1 cellular context compared by ENCODE assay signal in the genomic region with DNA sequence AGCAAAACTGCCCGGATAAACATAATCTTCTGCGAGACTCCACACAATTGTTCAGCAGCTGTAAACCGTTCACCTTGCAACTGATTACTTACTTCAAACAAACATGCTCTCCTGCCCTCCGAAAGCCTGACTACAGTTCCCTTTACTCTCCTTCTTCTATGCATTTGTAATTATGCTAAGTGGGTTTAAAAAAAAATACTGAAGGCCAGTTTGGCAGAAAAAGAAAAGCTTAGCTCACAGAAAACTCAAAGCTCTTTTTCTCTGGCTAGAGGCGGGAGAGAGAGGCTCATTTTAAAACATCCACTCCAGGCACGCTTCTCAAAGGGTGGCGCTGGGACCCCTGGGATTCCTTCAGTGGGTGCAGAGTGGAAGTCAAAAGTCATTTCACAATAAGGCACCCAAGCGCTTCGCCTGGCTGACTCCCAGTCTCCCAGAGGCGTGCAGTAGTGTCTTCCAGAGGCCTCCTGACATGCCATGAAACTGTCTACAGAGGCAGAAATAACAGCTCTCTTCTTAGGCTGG.
TF ChIP-seq lines count a peak whose summit lies in the region.

No MANE protein-coding gene starts in this region.

TF ChIP-seq in GM12878, 131 proteins besides CTCF, POLR2A, EP300 and RAD21 (continued from another document):
- TF ChIP-seq, protein P1, sequence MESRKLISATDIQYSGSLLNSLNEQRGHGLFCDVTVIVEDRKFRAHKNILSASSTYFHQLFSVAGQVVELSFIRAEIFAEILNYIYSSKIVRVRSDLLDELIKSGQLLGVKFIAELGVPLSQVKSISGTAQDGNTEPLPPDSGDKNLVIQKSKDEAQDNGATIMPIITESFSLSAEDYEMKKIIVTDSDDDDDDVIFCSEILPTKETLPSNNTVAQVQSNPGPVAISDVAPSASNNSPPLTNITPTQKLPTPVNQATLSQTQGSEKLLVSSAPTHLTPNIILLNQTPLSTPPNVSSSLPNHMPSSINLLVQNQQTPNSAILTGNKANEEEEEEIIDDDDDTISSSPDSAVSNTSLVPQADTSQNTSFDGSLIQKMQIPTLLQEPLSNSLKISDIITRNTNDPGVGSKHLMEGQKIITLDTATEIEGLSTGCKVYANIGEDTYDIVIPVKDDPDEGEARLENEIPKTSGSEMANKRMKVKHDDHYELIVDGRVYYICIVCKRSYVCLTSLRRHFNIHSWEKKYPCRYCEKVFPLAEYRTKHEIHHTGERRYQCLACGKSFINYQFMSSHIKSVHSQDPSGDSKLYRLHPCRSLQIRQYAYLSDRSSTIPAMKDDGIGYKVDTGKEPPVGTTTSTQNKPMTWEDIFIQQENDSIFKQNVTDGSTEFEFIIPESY (IDR thresholded peaks at IDR 0.05) = no peak
- TF ChIP-seq, protein P2, sequence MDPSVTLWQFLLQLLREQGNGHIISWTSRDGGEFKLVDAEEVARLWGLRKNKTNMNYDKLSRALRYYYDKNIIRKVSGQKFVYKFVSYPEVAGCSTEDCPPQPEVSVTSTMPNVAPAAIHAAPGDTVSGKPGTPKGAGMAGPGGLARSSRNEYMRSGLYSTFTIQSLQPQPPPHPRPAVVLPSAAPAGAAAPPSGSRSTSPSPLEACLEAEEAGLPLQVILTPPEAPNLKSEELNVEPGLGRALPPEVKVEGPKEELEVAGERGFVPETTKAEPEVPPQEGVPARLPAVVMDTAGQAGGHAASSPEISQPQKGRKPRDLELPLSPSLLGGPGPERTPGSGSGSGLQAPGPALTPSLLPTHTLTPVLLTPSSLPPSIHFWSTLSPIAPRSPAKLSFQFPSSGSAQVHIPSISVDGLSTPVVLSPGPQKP (IDR thresholded peaks at IDR 0.05; ENCODE audit: low read depth, low read length) = no peak
- TF ChIP-seq BHLHE40 (IDR thresholded peaks at IDR 0.05; ENCODE audit: borderline replicate concordance in 1 of 2, low read depth in 2 of 2, low read length in 1 of 2) (peak; percentile 38 to 55; a peak in 2 of 4 replicates), PAX5 (IDR thresholded peaks at IDR 0.05; ENCODE audit: borderline replicate concordance, low read depth, low read length) (peak; percentile 80), IKZF1 (conservative IDR thresholded peaks at IDR 0.05) (peak; percentile 59), MEF2B (IDR thresholded peaks at IDR 0.05; ENCODE audit: partially characterized antibody, poor library complexity, severe bottlenecking) (peak; percentile 38), TCF12 (IDR thresholded peaks at IDR 0.05; ENCODE audit: low read depth, low read length) (0 out of 2 replicates have a peak, but pooled peaks have one; percentile 17), TARDBP (IDR thresholded peaks at IDR 0.05; ENCODE audit: borderline replicate concordance) (no peak), KAT2A (conservative IDR thresholded peaks at IDR 0.05; ENCODE audit: control insufficient read depth, low read depth, low read length) (no peak), RUNX3 (IDR thresholded peaks at IDR 0.05; ENCODE audit: low read length) (0 out of 2 replicates have a peak, but pooled peaks have one; percentile 4), EGR1 (IDR thresholded peaks at IDR 0.05; ENCODE audit: borderline replicate concordance in 1 of 2, low read depth in 2 of 2, low read length in 2 of 2) (no peak), POLR2AphosphoS5 (IDR thresholded peaks at IDR 0.05; ENCODE audit: low read length) (peak; percentile 43; the same call in 1 of the 2 replicates)
